In genomic region chr7:155741061-155741460, GRCh38 we compare ENCODE assay signal across 14 cellular contexts.
DNase-seq lines count a peak whose midpoint lies in the region; ATAC-seq and TF ChIP-seq lines count a peak whose summit lies in the region.
"Had no signal": no experiment of that assay in that cellular context is flagged by ENCODE, and none has a peak within 500 bp of the region (broad histone marks: within the 10 kb centered on the region; RNA-seq: fewer than 3 reads in every experiment).

No MANE protein-coding gene starts in this region.

- H3K4me3 ChIP-seq in psoas muscle, result no peak overlapping the region
- H3K4me3 ChIP-seq: esophagus squamous epithelium had no signal

- no peak for TF ChIP-seq CTCF in activated CD8-positive, alpha-beta T cell treated with anti-CD3 and anti-CD28 coated beads for 36 hours (IDR thresholded peaks at IDR 0.05)
- TF ChIP-seq CTCF in psoas muscle (IDR thresholded peaks at IDR 0.05), result no peak

- peak overlapping the region in 1 of 2 donors; percentile 49 for H3K4me3 Mint-ChIP-seq in activated T-cell treated with anti-CD3 and anti-CD28 coated beads, Interleukin-2, amount 50 U/mL, for 72 hours
- H3K4me3 Mint-ChIP-seq in activated CD8-positive, alpha-beta T cell treated with anti-CD3 and anti-CD28 coated beads for 36 hours, result no peak overlapping the region
- H3K4me3 Mint-ChIP-seq: mesothelial cell of epicardium had no signal

- no peak for DNase-seq in activated T-cell treated with anti-CD3 and anti-CD28 coated beads, Interleukin-2, amount 50 U/mL, for 72 hours
- DNase-seq in activated T-cell treated with anti-CD3 and anti-CD28 coated beads for 4 hours (no peak), psoas muscle (no peak), NCI-H524 treated with DMSO at 0.1 percent for 48 hours (lab: John Stamatoyannopoulos, UW) (no peak), NCI-H82 (lab: John Stamatoyannopoulos, UW) (no peak), NCI-H2171 (lab: John Stamatoyannopoulos, UW) (no peak)
- DNase-seq in activated CD8-positive, alpha-beta T cell treated with anti-CD3 and anti-CD28 coated beads for 36 hours, result no peak
- DNase-seq: esophagus squamous epithelium, NCI-H1417, NCI-H69, SHP77 treated with DMSO at 0.1 percent for 48 hours had no signal

- POLR2A ChIA-PET in activated CD8-positive, alpha-beta T cell treated with anti-CD3 and anti-CD28 coated beads for 36 hours (lab: Charles Lee), result interaction anchor here (1.4 kb wide), 1 partner anchor 22 kb away, joined by 6 read pairs; no protein-coding TSS in a partner anchor

- intact Hi-C loops in activated CD8-positive, alpha-beta T cell treated with anti-CD3 and anti-CD28 coated beads for 36 hours (cut with micrococcal nuclease), result loop anchor here (5.0 kb wide), 1 partner anchor 94 kb away; no protein-coding TSS in a partner anchor
- intact Hi-C loops in psoas muscle (cut with DNase I), result loop anchor here in 1 of 2 donors (2.0 kb wide), 1 partner anchor 142 kb away; no protein-coding TSS in a partner anchor

- no peaks in the 10 kb centered on the region for H3K27me3 ChIP-seq in psoas muscle (ENCODE audit: insufficient read depth in 3 of 3, low read length in 2 of 3)
- H3K27me3 ChIP-seq: esophagus squamous epithelium had no signal

- no peak for ATAC-seq in activated T-cell treated with anti-CD3 and anti-CD28 coated beads, Interleukin-2, amount 50 U/mL, for 72 hours (replicated peaks in 1 of 2)
- peak; percentile 51 for ATAC-seq in HG02870 (IDR thresholded peaks at IDR 0.05; ENCODE audit: unreplicated experiment)
- no peak for ATAC-seq in activated CD8-positive, alpha-beta T cell treated with anti-CD3 and anti-CD28 coated beads for 36 hours
- ATAC-seq in psoas muscle, result peak in 1 of 4 donors; percentile 50

- peaks cover 72% of the 10 kb centered on the region for H3K4me1 Mint-ChIP-seq in activated T-cell treated with anti-CD3 and anti-CD28 coated beads, Interleukin-2, amount 50 U/mL, for 72 hours (ENCODE audit: low read depth)
- peaks cover 66% of the 10 kb centered on the region for H3K4me1 Mint-ChIP-seq in activated CD8-positive, alpha-beta T cell treated with anti-CD3 and anti-CD28 coated beads for 36 hours (ENCODE audit: low read depth)
- H3K4me1 Mint-ChIP-seq: mesothelial cell of epicardium had no signal

- 31 to 51% (median 39%) methylated on average over 8 of the region's 8 CpGs for WGBS in psoas muscle, 3 donors

- CTCF ChIA-PET in activated CD8-positive, alpha-beta T cell treated with anti-CD3 and anti-CD28 coated beads for 36 hours (lab: Charles Lee), result interaction anchor here (1.3 to 2.8 kb wide), 3 partner anchors 13 to 143 kb away, joined by 4 to 25 read pairs (median 5); no protein-coding TSS in a partner anchor

- H3K9me3 Mint-ChIP-seq in activated T-cell treated with anti-CD3 and anti-CD28 coated beads, Interleukin-2, amount 50 U/mL, for 72 hours, result no peaks in the 10 kb centered on the region
- no peaks in the 10 kb centered on the region for H3K9me3 Mint-ChIP-seq in activated CD8-positive, alpha-beta T cell treated with anti-CD3 and anti-CD28 coated beads for 36 hours
- H3K9me3 Mint-ChIP-seq: mesothelial cell of epicardium had no signal

- H3K27ac Mint-ChIP-seq in activated T-cell treated with anti-CD3 and anti-CD28 coated beads, Interleukin-2, amount 50 U/mL, for 72 hours, result peak overlapping the region; percentile 64
- peak overlapping the region; percentile 30 for H3K27ac Mint-ChIP-seq in activated CD8-positive, alpha-beta T cell treated with anti-CD3 and anti-CD28 coated beads for 36 hours
- H3K27ac Mint-ChIP-seq: mesothelial cell of epicardium had no signal

- H3K9me3 ChIP-seq in psoas muscle, result no peaks in the 10 kb centered on the region
- H3K9me3 ChIP-seq: esophagus squamous epithelium had no signal

- H3K4me1 ChIP-seq in psoas muscle, result peaks cover 3% of the 10 kb centered on the region
- H3K4me1 ChIP-seq: esophagus squamous epithelium, parathyroid adenoma had no signal

- H3K27ac ChIP-seq in psoas muscle, result peak overlapping the region; percentile 33
- H3K27ac ChIP-seq: esophagus squamous epithelium, parathyroid adenoma had no signal

- H3K27me3 Mint-ChIP-seq in activated T-cell treated with anti-CD3 and anti-CD28 coated beads, Interleukin-2, amount 50 U/mL, for 72 hours (ENCODE audit: low read depth), result no peaks in the 10 kb centered on the region
- no peaks in the 10 kb centered on the region for H3K27me3 Mint-ChIP-seq in activated CD8-positive, alpha-beta T cell treated with anti-CD3 and anti-CD28 coated beads for 36 hours

- H3K36me3 ChIP-seq in psoas muscle (ENCODE audit: insufficient read depth in 1 of 2, low read depth in 1 of 2), result peaks cover 6 to 78% of the 10 kb centered on the region in 2 donors

- peaks cover 9 to 46% of the 10 kb centered on the region in 2 donors for H3K36me3 Mint-ChIP-seq in activated T-cell treated with anti-CD3 and anti-CD28 coated beads, Interleukin-2, amount 50 U/mL, for 72 hours (ENCODE audit: insufficient read depth in 2 of 2)
- peaks cover 68% of the 10 kb centered on the region for H3K36me3 Mint-ChIP-seq in activated CD8-positive, alpha-beta T cell treated with anti-CD3 and anti-CD28 coated beads for 36 hours (ENCODE audit: low read depth)
